Comparison of ENCODE assay signal across 23 cellular contexts in genomic region chr3:117706037-117706436, GRCh38.
DNase-seq lines count a peak whose midpoint lies in the region; ATAC-seq and TF ChIP-seq lines count a peak whose summit lies in the region.
"Had no signal": no experiment of that assay in that cellular context is flagged by ENCODE, and none has a peak within 500 bp of the region (broad histone marks: within the 10 kb centered on the region; RNA-seq: fewer than 3 reads in every experiment).

No MANE protein-coding gene starts in this region.

- H3K36me3 ChIP-seq in ACC112 (ENCODE audit: insufficient read depth, low read length) (no peaks in the 10 kb centered on the region), HAP-1 (replicated peaks) (no peaks in the 10 kb centered on the region)

- H3K9me3 ChIP-seq in HAP-1, result no peaks in the 10 kb centered on the region
- H3K9me3 ChIP-seq: Caco-2, psoas muscle had no signal

- peaks cover 4% of the 10 kb centered on the region for H3K9me3 Mint-ChIP-seq in activated T-helper 2 cell treated with anti-CD3 and anti-CD28 coated beads, Interferon-gamma antibody, Interleukin-2, Interleukin-4, amounts not matched to agents 10 μg/mL and 5 μg/mL and 100 μg/mL, durations not matched to agents 14 hours and 24 hours and 36 hours

- peak; percentile 26 to 74 for DNase-seq in HAP-1 (ENCODE audit: low spot score in 2 of 2)
- peak; percentile 69 for DNase-seq in astrocyte of the spinal cord (ENCODE audit: low read depth, low spot score)
- DNase-seq in foreskin fibroblast, result peak; percentile 70 to 83
- no peak for DNase-seq in NCI-H82 treated with DMSO at 0.1 percent for 48 hours (lab: John Stamatoyannopoulos, UW; ENCODE audit: unreplicated experiment)
- DNase-seq in activated T-helper 2 cell treated with anti-CD3 and anti-CD28 coated beads, Interferon-gamma antibody, Interleukin-2, Interleukin-4, amounts not matched to agents 10 μg/mL and 5 μg/mL and 100 μg/mL, durations not matched to agents 14 hours and 24 hours and 36 hours (ENCODE audit: low spot score), result no peak
- no peak for DNase-seq in inferior parietal cortex (ENCODE audit: extremely low spot score)
- DNase-seq: 8988T; activated CD4-positive, CD25-positive, alpha-beta regulatory T cell treated with anti-CD3 and anti-CD28 coated beads, Interleukin-2, amount 50 U/mL, for 72 hours; activated CD8-positive, alpha-beta memory T cell treated with anti-CD3 and anti-CD28 coated beads, Interleukin-2, amount 50 U/mL, for 4 hours; activated naive CD4-positive, alpha-beta T cell treated with anti-CD3 and anti-CD28 coated beads, Interleukin-2, amount 50 U/mL, for 16 hours; Caco-2; central memory CD4-positive, alpha-beta T cell; GF-D8; MV-4-11; naive thymus-derived CD8-positive, alpha-beta T cell; NCI-H2107; NCI-H82; psoas muscle; T-helper 2 cell had no signal

- H3K4me3 ChIP-seq in ACC112 (ENCODE audit: low read depth, low read length), result peak overlapping the region; percentile 20
- H3K4me3 ChIP-seq in HAP-1, result no peak overlapping the region
- H3K4me3 ChIP-seq in astrocyte of the spinal cord (ENCODE audit: low read depth, low read length), result no peak overlapping the region
- H3K4me3 ChIP-seq in foreskin fibroblast (ENCODE audit: low read depth in 1 of 2, low read length in 2 of 2), result no peak overlapping the region
- H3K4me3 ChIP-seq: hepatocyte, psoas muscle had no signal

- H3K27me3 ChIP-seq in ACC112 (ENCODE audit: insufficient read depth, low read length) (no peaks in the 10 kb centered on the region), HAP-1 (ENCODE audit: low read depth) (no peaks in the 10 kb centered on the region)
- H3K27me3 ChIP-seq: hepatocyte had no signal

- TF ChIP-seq CTCF in astrocyte of the spinal cord (IDR thresholded peaks at IDR 0.05; ENCODE audit: low read depth, low read length) (no peak), foreskin fibroblast (IDR thresholded peaks at IDR 0.05; ENCODE audit: low read depth, low read length) (no peak)

- no peaks in the 10 kb centered on the region for H3K36me3 Mint-ChIP-seq in activated T-helper 2 cell treated with anti-CD3 and anti-CD28 coated beads, Interferon-gamma antibody, Interleukin-2, Interleukin-4, amounts not matched to agents 10 μg/mL and 5 μg/mL and 100 μg/mL, durations not matched to agents 14 hours and 24 hours and 36 hours (ENCODE audit: low read depth)

- no peak overlapping the region for H3K27ac Mint-ChIP-seq in activated T-helper 2 cell treated with anti-CD3 and anti-CD28 coated beads, Interferon-gamma antibody, Interleukin-2, Interleukin-4, amounts not matched to agents 10 μg/mL and 5 μg/mL and 100 μg/mL, durations not matched to agents 14 hours and 24 hours and 36 hours
- H3K27ac Mint-ChIP-seq: naive thymus-derived CD8-positive, alpha-beta T cell had no signal

- intact Hi-C loops in activated T-helper 2 cell treated with anti-CD3 and anti-CD28 coated beads, Interferon-gamma antibody, Interleukin-2, Interleukin-4, amounts not matched to agents 10 μg/mL and 5 μg/mL and 100 μg/mL, durations not matched to agents 14 hours and 24 hours and 36 hours (cut with micrococcal nuclease), result no loop called here

- no peaks in the 10 kb centered on the region for H3K27me3 Mint-ChIP-seq in activated T-helper 2 cell treated with anti-CD3 and anti-CD28 coated beads, Interferon-gamma antibody, Interleukin-2, Interleukin-4, amounts not matched to agents 10 μg/mL and 5 μg/mL and 100 μg/mL, durations not matched to agents 14 hours and 24 hours and 36 hours (ENCODE audit: low read depth)
- H3K27me3 Mint-ChIP-seq: naive thymus-derived CD8-positive, alpha-beta T cell had no signal

- in situ Hi-C loops in HAP-1 (cut with MboI; ENCODE audit: low sequenced_read_pairs), result no loop called here
- in situ Hi-C loops in astrocyte of the spinal cord (cut with HindIII; ENCODE audit: low sequenced_read_pairs), result no loop called here

- H3K79me2 ChIP-seq in ACC112 (ENCODE audit: control insufficient read depth, insufficient read depth, low read length, unreplicated experiment), result no peaks in the 10 kb centered on the region
- H3K79me2 ChIP-seq: hepatocyte had no signal

- peak overlapping the region; percentile 36 for H2AFZ ChIP-seq in ACC112 (ENCODE audit: low read length, unreplicated experiment)
- H2AFZ ChIP-seq: hepatocyte had no signal

- peak overlapping the region; percentile 21; the same call in 1 of the 2 replicates for H3K27ac ChIP-seq in ACC112 (ENCODE audit: low read depth, low read length)
- H3K27ac ChIP-seq: hepatocyte, psoas muscle had no signal

- H3K4me1 ChIP-seq in ACC112 (ENCODE audit: control insufficient read depth, insufficient read depth, low read length, unreplicated experiment) (peaks cover 26% of the 10 kb centered on the region), HAP-1 (peaks cover 6% of the 10 kb centered on the region)
- H3K4me1 ChIP-seq: Caco-2, psoas muscle had no signal

- H3K4me3 Mint-ChIP-seq in activated T-helper 2 cell treated with anti-CD3 and anti-CD28 coated beads, Interferon-gamma antibody, Interleukin-2, Interleukin-4, amounts not matched to agents 10 μg/mL and 5 μg/mL and 100 μg/mL, durations not matched to agents 14 hours and 24 hours and 36 hours (ENCODE audit: low read depth), result no peak overlapping the region
- H3K4me3 Mint-ChIP-seq: naive thymus-derived CD8-positive, alpha-beta T cell had no signal

- H3K4me1 Mint-ChIP-seq in activated T-helper 2 cell treated with anti-CD3 and anti-CD28 coated beads, Interferon-gamma antibody, Interleukin-2, Interleukin-4, amounts not matched to agents 10 μg/mL and 5 μg/mL and 100 μg/mL, durations not matched to agents 14 hours and 24 hours and 36 hours (ENCODE audit: low read depth), result no peaks in the 10 kb centered on the region
- H3K4me1 Mint-ChIP-seq: naive thymus-derived CD8-positive, alpha-beta T cell had no signal

- ATAC-seq in HG02973 (IDR thresholded peaks at IDR 0.05; ENCODE audit: unreplicated experiment), result no peak
- ATAC-seq: left lobe of liver; naive thymus-derived CD8-positive, alpha-beta T cell; psoas muscle had no signal

Comparison
In these comparisons a context has a peak if more than half of its experiments do, and no peak if none do; other contexts are left out.
1. DNase-seq: peak in HAP-1 (2 of 2), astrocyte of the spinal cord (single experiment) and foreskin fibroblast (2 of 2); none in NCI-H82 treated with DMSO at 0.1 percent for 48 hours (single experiment), activated T-helper 2 cell treated with anti-CD3 and anti-CD28 coated beads, Interferon-gamma antibody, Interleukin-2, Interleukin-4, amounts not matched to agents 10 μg/mL and 5 μg/mL and 100 μg/mL, durations not matched to agents 14 hours and 24 hours and 36 hours (single experiment) and inferior parietal cortex (single experiment).